Comparison of ENCODE assay signal across 1 cellular context in genomic region chr3:100496711-100497261, GRCh38.
TF ChIP-seq lines count a peak whose summit lies in the region.

No MANE protein-coding gene starts in this region.

TF ChIP-seq in HepG2, 621 proteins besides CTCF, POLR2A, EP300 and RAD21 (continued from another document):
- TF ChIP-seq ZNF687 (CRISPR knock-in tag; IDR thresholded peaks at IDR 0.05): no peak
- TF ChIP-seq ZFP1 (CRISPR knock-in tag; IDR thresholded peaks at IDR 0.05): no peak
- no peak for TF ChIP-seq ZNF275 (CRISPR knock-in tag; IDR thresholded peaks at IDR 0.05; ENCODE audit: borderline replicate concordance)
